Comparison of ENCODE assay signal across 1 cellular context in the genomic region with DNA sequence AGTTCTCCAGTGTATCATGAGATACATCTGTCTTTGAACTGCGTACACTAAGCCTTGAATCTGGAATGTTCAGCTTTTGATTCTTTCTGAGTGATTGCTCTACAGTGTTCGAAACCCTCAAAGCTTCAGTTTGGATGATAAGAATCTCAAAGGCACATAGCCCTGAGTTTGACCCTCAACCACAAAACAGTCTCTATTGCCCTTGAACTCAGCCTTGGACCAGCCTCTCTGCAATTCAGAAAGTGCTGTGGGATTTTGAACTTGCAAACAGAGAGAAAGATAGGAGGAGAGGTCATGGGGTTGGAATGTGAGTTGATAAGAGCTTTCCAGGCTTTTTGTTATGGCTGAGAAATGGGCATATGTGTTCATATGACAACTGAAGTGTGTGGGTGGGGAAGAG.
A peak's percentile ranks its signal among the peaks of the same experiment; 100 is the strongest.
TF ChIP-seq lines count a peak whose summit lies in the region.

No MANE protein-coding gene starts in this region.

TF ChIP-seq in HepG2, 621 proteins besides CTCF, POLR2A, EP300 and RAD21 (continued from another document and continues in another):
- TF ChIP-seq, protein P1, sequence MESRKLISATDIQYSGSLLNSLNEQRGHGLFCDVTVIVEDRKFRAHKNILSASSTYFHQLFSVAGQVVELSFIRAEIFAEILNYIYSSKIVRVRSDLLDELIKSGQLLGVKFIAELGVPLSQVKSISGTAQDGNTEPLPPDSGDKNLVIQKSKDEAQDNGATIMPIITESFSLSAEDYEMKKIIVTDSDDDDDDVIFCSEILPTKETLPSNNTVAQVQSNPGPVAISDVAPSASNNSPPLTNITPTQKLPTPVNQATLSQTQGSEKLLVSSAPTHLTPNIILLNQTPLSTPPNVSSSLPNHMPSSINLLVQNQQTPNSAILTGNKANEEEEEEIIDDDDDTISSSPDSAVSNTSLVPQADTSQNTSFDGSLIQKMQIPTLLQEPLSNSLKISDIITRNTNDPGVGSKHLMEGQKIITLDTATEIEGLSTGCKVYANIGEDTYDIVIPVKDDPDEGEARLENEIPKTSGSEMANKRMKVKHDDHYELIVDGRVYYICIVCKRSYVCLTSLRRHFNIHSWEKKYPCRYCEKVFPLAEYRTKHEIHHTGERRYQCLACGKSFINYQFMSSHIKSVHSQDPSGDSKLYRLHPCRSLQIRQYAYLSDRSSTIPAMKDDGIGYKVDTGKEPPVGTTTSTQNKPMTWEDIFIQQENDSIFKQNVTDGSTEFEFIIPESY (CRISPR knock-in tag; IDR thresholded peaks at IDR 0.05) = no peak
- TF ChIP-seq SMYD3 (CRISPR knock-in tag; IDR thresholded peaks at IDR 0.05) = no peak
- no peak for TF ChIP-seq RFXANK (CRISPR knock-in tag; IDR thresholded peaks at IDR 0.05)
- TF ChIP-seq FOXP1 (IDR thresholded peaks at IDR 0.05) = no peak
- peak; percentile 54; the same call in 1 of the 2 replicates for TF ChIP-seq FOXP1 (CRISPR knock-in tag; IDR thresholded peaks at IDR 0.05)
- peak; percentile 97; the same call in 1 of the 2 replicates for TF ChIP-seq RXRA (CRISPR knock-in tag; IDR thresholded peaks at IDR 0.05)
- TF ChIP-seq HHEX (CRISPR knock-in tag; IDR thresholded peaks at IDR 0.05) = peak; percentile 48; the same call in 1 of the 2 replicates
- no peak for TF ChIP-seq SP2 (CRISPR knock-in tag; IDR thresholded peaks at IDR 0.05)
- TF ChIP-seq PPARG (CRISPR knock-in tag; conservative IDR thresholded peaks at IDR 0.05) = peak; percentile 54; the same call in 1 of the 2 replicates
- no peak for TF ChIP-seq ZNF572 (CRISPR knock-in tag; IDR thresholded peaks at IDR 0.05)
- no peak for TF ChIP-seq ZNF44 (CRISPR knock-in tag; IDR thresholded peaks at IDR 0.05)
- TF ChIP-seq ZNF607 (CRISPR knock-in tag; IDR thresholded peaks at IDR 0.05; ENCODE audit: borderline replicate concordance) = no peak
- no peak for TF ChIP-seq ZBTB42 (CRISPR knock-in tag; IDR thresholded peaks at IDR 0.05)
- peak; percentile 100 for TF ChIP-seq BCL6 (CRISPR knock-in tag; IDR thresholded peaks at IDR 0.05)
- no peak for TF ChIP-seq ARID2 (CRISPR knock-in tag; IDR thresholded peaks at IDR 0.05; ENCODE audit: borderline replicate concordance)
- TF ChIP-seq JARID2 (CRISPR knock-in tag; IDR thresholded peaks at IDR 0.05; ENCODE audit: insufficient replicate concordance) = no peak
- TF ChIP-seq TRIM24 (CRISPR knock-in tag; IDR thresholded peaks at IDR 0.05) = no peak
- no peak for TF ChIP-seq NBN (conservative IDR thresholded peaks at IDR 0.05)
- no peak for TF ChIP-seq RAD51 (IDR thresholded peaks at IDR 0.05; ENCODE audit: borderline replicate concordance)
- TF ChIP-seq RARA (CRISPR knock-in tag; IDR thresholded peaks at IDR 0.05) = peak; percentile 100
- TF ChIP-seq SPEN (CRISPR knock-in tag; IDR thresholded peaks at IDR 0.05; ENCODE audit: low read depth) = no peak
- no peak for TF ChIP-seq REXO4 (CRISPR knock-in tag; IDR thresholded peaks at IDR 0.05; ENCODE audit: borderline replicate concordance)
- TF ChIP-seq ZZZ3 (CRISPR knock-in tag; IDR thresholded peaks at IDR 0.05; ENCODE audit: borderline replicate concordance) = no peak
- TF ChIP-seq POGZ (CRISPR knock-in tag; IDR thresholded peaks at IDR 0.05) = 0 out of 2 replicates have a peak, but pooled peaks have one; percentile 27
- TF ChIP-seq, protein P2, sequence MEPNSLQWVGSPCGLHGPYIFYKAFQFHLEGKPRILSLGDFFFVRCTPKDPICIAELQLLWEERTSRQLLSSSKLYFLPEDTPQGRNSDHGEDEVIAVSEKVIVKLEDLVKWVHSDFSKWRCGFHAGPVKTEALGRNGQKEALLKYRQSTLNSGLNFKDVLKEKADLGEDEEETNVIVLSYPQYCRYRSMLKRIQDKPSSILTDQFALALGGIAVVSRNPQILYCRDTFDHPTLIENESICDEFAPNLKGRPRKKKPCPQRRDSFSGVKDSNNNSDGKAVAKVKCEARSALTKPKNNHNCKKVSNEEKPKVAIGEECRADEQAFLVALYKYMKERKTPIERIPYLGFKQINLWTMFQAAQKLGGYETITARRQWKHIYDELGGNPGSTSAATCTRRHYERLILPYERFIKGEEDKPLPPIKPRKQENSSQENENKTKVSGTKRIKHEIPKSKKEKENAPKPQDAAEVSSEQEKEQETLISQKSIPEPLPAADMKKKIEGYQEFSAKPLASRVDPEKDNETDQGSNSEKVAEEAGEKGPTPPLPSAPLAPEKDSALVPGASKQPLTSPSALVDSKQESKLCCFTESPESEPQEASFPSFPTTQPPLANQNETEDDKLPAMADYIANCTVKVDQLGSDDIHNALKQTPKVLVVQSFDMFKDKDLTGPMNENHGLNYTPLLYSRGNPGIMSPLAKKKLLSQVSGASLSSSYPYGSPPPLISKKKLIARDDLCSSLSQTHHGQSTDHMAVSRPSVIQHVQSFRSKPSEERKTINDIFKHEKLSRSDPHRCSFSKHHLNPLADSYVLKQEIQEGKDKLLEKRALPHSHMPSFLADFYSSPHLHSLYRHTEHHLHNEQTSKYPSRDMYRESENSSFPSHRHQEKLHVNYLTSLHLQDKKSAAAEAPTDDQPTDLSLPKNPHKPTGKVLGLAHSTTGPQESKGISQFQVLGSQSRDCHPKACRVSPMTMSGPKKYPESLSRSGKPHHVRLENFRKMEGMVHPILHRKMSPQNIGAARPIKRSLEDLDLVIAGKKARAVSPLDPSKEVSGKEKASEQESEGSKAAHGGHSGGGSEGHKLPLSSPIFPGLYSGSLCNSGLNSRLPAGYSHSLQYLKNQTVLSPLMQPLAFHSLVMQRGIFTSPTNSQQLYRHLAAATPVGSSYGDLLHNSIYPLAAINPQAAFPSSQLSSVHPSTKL (CRISPR knock-in tag; IDR thresholded peaks at IDR 0.05) = peak; percentile 89
- TF ChIP-seq CENPT (CRISPR knock-in tag; IDR thresholded peaks at IDR 0.05; ENCODE audit: low read depth) = no peak
- no peak for TF ChIP-seq ZNF569 (CRISPR knock-in tag; IDR thresholded peaks at IDR 0.05; ENCODE audit: borderline replicate concordance)
- TF ChIP-seq MBD4 (IDR thresholded peaks at IDR 0.05; ENCODE audit: borderline replicate concordance, low read length) = 0 out of 2 replicates have a peak, but pooled peaks have one; percentile 37
- TF ChIP-seq YEATS4 (CRISPR knock-in tag; IDR thresholded peaks at IDR 0.05; ENCODE audit: borderline replicate concordance) = no peak
- TF ChIP-seq GATA4 (IDR thresholded peaks at IDR 0.05; ENCODE audit: borderline replicate concordance, low read depth) = peak; percentile 56; the same call in 1 of the 2 replicates
- 0 out of 2 replicates have a peak, but pooled peaks have one; percentile 42 for TF ChIP-seq ZNF264 (CRISPR knock-in tag; IDR thresholded peaks at IDR 0.05)
- no peak for TF ChIP-seq ZNF263 (CRISPR knock-in tag; IDR thresholded peaks at IDR 0.05)
- TF ChIP-seq ZNF17 (CRISPR knock-in tag; IDR thresholded peaks at IDR 0.05) = no peak
- peak; percentile 55; the same call in 1 of the 2 replicates for TF ChIP-seq GFI1 (CRISPR knock-in tag; IDR thresholded peaks at IDR 0.05; ENCODE audit: borderline replicate concordance)
- TF ChIP-seq SP1 (IDR thresholded peaks at IDR 0.05) = no peak
- 0 out of 2 replicates have a peak, but pooled peaks have one; percentile 15 for TF ChIP-seq SP1 (CRISPR knock-in tag; IDR thresholded peaks at IDR 0.05)
- no peak for TF ChIP-seq TMF1 (CRISPR knock-in tag; IDR thresholded peaks at IDR 0.05; ENCODE audit: low read depth)
- peak; percentile 91 for TF ChIP-seq NR2F6 (IDR thresholded peaks at IDR 0.05)
- TF ChIP-seq NR2F6 (CRISPR knock-in tag; IDR thresholded peaks at IDR 0.05) = peak; percentile 92
- TF ChIP-seq, protein P3, sequence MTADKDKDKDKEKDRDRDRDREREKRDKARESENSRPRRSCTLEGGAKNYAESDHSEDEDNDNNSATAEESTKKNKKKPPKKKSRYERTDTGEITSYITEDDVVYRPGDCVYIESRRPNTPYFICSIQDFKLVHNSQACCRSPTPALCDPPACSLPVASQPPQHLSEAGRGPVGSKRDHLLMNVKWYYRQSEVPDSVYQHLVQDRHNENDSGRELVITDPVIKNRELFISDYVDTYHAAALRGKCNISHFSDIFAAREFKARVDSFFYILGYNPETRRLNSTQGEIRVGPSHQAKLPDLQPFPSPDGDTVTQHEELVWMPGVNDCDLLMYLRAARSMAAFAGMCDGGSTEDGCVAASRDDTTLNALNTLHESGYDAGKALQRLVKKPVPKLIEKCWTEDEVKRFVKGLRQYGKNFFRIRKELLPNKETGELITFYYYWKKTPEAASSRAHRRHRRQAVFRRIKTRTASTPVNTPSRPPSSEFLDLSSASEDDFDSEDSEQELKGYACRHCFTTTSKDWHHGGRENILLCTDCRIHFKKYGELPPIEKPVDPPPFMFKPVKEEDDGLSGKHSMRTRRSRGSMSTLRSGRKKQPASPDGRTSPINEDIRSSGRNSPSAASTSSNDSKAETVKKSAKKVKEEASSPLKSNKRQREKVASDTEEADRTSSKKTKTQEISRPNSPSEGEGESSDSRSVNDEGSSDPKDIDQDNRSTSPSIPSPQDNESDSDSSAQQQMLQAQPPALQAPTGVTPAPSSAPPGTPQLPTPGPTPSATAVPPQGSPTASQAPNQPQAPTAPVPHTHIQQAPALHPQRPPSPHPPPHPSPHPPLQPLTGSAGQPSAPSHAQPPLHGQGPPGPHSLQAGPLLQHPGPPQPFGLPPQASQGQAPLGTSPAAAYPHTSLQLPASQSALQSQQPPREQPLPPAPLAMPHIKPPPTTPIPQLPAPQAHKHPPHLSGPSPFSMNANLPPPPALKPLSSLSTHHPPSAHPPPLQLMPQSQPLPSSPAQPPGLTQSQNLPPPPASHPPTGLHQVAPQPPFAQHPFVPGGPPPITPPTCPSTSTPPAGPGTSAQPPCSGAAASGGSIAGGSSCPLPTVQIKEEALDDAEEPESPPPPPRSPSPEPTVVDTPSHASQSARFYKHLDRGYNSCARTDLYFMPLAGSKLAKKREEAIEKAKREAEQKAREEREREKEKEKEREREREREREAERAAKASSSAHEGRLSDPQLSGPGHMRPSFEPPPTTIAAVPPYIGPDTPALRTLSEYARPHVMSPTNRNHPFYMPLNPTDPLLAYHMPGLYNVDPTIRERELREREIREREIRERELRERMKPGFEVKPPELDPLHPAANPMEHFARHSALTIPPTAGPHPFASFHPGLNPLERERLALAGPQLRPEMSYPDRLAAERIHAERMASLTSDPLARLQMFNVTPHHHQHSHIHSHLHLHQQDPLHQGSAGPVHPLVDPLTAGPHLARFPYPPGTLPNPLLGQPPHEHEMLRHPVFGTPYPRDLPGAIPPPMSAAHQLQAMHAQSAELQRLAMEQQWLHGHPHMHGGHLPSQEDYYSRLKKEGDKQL (CRISPR knock-in tag; IDR thresholded peaks at IDR 0.05; ENCODE audit: low read depth) = peak; percentile 87; the same call in 1 of the 2 replicates
- peak; percentile 55; the same call in 1 of the 2 replicates for TF ChIP-seq CREM (IDR thresholded peaks at IDR 0.05)
- TF ChIP-seq CREM (CRISPR knock-in tag; IDR thresholded peaks at IDR 0.05) = no peak
- TF ChIP-seq CBX5 (CRISPR knock-in tag; IDR thresholded peaks at IDR 0.05; ENCODE audit: borderline replicate concordance) = no peak
- no peak for TF ChIP-seq ZNF510 (CRISPR knock-in tag; IDR thresholded peaks at IDR 0.05; ENCODE audit: low read depth)
- TF ChIP-seq, protein P4, sequence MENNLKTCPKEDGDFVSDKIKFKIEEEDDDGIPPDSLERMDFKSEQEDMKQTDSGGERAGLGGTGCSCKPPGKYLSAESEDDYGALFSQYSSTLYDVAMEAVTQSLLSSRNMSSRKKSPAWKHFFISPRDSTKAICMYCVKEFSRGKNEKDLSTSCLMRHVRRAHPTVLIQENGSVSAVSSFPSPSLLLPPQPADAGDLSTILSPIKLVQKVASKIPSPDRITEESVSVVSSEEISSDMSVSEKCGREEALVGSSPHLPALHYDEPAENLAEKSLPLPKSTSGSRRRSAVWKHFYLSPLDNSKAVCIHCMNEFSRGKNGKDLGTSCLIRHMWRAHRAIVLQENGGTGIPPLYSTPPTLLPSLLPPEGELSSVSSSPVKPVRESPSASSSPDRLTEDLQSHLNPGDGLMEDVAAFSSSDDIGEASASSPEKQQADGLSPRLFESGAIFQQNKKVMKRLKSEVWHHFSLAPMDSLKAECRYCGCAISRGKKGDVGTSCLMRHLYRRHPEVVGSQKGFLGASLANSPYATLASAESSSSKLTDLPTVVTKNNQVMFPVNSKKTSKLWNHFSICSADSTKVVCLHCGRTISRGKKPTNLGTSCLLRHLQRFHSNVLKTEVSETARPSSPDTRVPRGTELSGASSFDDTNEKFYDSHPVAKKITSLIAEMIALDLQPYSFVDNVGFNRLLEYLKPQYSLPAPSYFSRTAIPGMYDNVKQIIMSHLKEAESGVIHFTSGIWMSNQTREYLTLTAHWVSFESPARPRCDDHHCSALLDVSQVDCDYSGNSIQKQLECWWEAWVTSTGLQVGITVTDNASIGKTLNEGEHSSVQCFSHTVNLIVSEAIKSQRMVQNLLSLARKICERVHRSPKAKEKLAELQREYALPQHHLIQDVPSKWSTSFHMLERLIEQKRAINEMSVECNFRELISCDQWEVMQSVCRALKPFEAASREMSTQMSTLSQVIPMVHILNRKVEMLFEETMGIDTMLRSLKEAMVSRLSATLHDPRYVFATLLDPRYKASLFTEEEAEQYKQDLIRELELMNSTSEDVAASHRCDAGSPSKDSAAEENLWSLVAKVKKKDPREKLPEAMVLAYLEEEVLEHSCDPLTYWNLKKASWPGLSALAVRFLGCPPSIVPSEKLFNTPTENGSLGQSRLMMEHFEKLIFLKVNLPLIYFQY (CRISPR knock-in tag; IDR thresholded peaks at IDR 0.05; ENCODE audit: borderline replicate concordance) = no peak
- TF ChIP-seq, protein P5, sequence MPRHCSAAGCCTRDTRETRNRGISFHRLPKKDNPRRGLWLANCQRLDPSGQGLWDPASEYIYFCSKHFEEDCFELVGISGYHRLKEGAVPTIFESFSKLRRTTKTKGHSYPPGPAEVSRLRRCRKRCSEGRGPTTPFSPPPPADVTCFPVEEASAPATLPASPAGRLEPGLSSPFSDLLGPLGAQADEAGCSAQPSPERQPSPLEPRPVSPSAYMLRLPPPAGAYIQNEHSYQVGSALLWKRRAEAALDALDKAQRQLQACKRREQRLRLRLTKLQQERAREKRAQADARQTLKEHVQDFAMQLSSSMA (CRISPR knock-in tag; IDR thresholded peaks at IDR 0.05) = no peak
- TF ChIP-seq, protein P6, sequence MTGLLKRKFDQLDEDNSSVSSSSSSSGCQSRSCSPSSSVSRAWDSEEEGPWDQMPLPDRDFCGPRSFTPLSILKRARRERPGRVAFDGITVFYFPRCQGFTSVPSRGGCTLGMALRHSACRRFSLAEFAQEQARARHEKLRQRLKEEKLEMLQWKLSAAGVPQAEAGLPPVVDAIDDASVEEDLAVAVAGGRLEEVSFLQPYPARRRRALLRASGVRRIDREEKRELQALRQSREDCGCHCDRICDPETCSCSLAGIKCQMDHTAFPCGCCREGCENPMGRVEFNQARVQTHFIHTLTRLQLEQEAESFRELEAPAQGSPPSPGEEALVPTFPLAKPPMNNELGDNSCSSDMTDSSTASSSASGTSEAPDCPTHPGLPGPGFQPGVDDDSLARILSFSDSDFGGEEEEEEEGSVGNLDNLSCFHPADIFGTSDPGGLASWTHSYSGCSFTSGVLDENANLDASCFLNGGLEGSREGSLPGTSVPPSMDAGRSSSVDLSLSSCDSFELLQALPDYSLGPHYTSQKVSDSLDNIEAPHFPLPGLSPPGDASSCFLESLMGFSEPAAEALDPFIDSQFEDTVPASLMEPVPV (CRISPR knock-in tag; IDR thresholded peaks at IDR 0.05) = no peak
